In the genomic region with DNA sequence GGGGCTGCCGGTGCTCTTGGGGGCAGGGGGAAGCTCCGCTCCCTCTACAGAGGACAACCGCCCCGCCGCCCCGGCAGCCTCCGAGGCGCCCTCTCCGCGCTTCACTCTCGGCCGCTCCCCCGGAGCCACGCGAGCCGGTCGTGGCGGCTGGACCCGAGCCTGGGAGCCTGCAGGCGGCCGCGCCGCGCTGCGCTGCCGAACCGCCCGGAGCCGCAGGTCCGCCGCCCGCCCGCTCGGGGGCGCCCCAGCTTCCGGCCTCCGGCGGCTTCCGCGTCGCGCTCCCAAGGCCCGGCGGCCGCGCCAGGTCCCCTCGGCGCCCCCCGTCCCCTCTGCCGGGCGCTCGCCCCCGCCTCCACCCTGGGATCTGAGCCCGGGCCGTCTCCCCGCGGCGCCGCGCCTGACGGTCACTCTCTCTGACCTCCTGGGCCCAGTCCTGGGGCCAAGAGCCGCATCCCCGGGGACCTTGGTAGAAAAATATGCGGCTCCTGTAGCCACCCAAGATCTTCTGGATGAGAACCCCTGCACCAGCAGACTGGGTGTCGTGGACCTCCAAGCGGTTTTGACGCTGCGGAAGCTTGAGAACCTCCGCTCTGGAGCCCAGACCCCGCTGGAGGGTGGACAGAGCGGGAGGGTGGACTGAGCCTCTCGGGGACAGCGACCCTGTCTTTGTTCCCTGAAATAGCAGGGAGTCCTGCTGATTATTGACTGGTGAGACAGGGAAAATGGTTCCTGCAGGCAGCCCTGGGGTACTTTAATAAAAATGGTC, we compare ENCODE assay signal across 8 cellular contexts. TPM values are rescaled to one million over a fixed set of nuclear protein-coding genes. Genes with fewer than 3 reads are reported as not detected.
A peak's percentile ranks its signal among the peaks of the same experiment; 100 is the strongest.
DNase-seq lines count a peak whose midpoint lies in the region; ATAC-seq and TF ChIP-seq lines count a peak whose summit lies in the region.

No MANE protein-coding gene starts in this region.

- H3K27me3 ChIP-seq in suprapubic skin = no peaks in the 10 kb centered on the region

- H3K4me3 Mint-ChIP-seq in natural killer cell = peak overlapping the region; percentile 85

- peak; percentile 42 for ATAC-seq in GM21737 (IDR thresholded peaks at IDR 0.05; ENCODE audit: unreplicated experiment)
- peak; percentile 75 to 86 (median 77) for ATAC-seq in natural killer cell

- peaks cover 58% of the 10 kb centered on the region for H3K4me1 ChIP-seq in suprapubic skin

- no peaks in the 10 kb centered on the region for H3K9me3 ChIP-seq in suprapubic skin

- peak in 1 of 2 donors; percentile 44 for TF ChIP-seq POLR2A in suprapubic skin (IDR thresholded peaks at IDR 0.05)

- peak; percentile 34 for TF ChIP-seq CTCF in natural killer cell (IDR thresholded peaks at IDR 0.05)
- peak; percentile 27 to 45 for TF ChIP-seq CTCF in suprapubic skin (IDR thresholded peaks at IDR 0.05)

- 23% methylated on average over 32 of the region's 73 CpGs for WGBS in suprapubic skin

- H3K27ac Mint-ChIP-seq in natural killer cell = peak overlapping the region; percentile 77 to 89

- H3K4me3 ChIP-seq in suprapubic skin = peak overlapping the region; percentile 63

- H3K27ac ChIP-seq in suprapubic skin = peak overlapping the region; percentile 85

- H3K36me3 ChIP-seq in suprapubic skin = no peaks in the 10 kb centered on the region

- H3K27me3 Mint-ChIP-seq in natural killer cell (ENCODE audit: low read depth in 2 of 2) = no peaks in the 10 kb centered on the region

- DNase-seq in EH (ENCODE audit: low read depth) (peak; percentile 38), NCI-H1930 (lab: John Stamatoyannopoulos, UW) (peak; percentile 13 to 51), fibroblast of peridontal ligament (ENCODE audit: extremely low read depth) (peak; percentile 16), natural killer cell (peak; percentile 80), suprapubic skin (ENCODE audit: low spot score in 2 of 2) (no peak), amniotic stem cell (lab: John Stamatoyannopoulos, UW) (no peak)
- peak; percentile 81 for DNase-seq in activated T-cell treated with anti-CD3 and anti-CD28 coated beads, Interleukin-2, amount 50 U/mL, for 1 hour

- no peak for TF ChIP-seq EP300 in suprapubic skin (IDR thresholded peaks at IDR 0.05)

- H3K36me3 Mint-ChIP-seq in natural killer cell = no peaks in the 10 kb centered on the region

- H3K9me3 Mint-ChIP-seq in natural killer cell = no peaks in the 10 kb centered on the region

- intact Hi-C loops in natural killer cell (cut with micrococcal nuclease) = loop anchor here (5.0 kb wide), 1 partner anchor 143 kb away; no protein-coding TSS in a partner anchor

- H3K4me1 Mint-ChIP-seq in natural killer cell = peaks cover 19 to 28% of the 10 kb centered on the region in 2 donors

RNA-seq across cellular contexts. Expression of a gene that starts 44.3 kb away (rescaled TPM):
- 10 to 100 TPM; 45.6 to 71.2 (median 55.8) TPM for total RNA-seq in natural killer cell
- total RNA-seq in suprapubic skin = 10 to 100 TPM; 23.7 to 36.4 (median 30.9) TPM

Comparison
In these comparisons a context has a peak if more than half of its experiments do, and no peak if none do; other contexts are left out.
1. DNase-seq: peak in EH (single experiment), NCI-H1930 (2 of 2), activated T-cell treated with anti-CD3 and anti-CD28 coated beads, Interleukin-2, amount 50 U/mL, for 1 hour (single experiment), fibroblast of peridontal ligament (single experiment) and natural killer cell (single experiment); none in suprapubic skin (0 of 2) and amniotic stem cell (single experiment).